ENCODE assay signal across 19 cellular contexts in the genomic region with DNA sequence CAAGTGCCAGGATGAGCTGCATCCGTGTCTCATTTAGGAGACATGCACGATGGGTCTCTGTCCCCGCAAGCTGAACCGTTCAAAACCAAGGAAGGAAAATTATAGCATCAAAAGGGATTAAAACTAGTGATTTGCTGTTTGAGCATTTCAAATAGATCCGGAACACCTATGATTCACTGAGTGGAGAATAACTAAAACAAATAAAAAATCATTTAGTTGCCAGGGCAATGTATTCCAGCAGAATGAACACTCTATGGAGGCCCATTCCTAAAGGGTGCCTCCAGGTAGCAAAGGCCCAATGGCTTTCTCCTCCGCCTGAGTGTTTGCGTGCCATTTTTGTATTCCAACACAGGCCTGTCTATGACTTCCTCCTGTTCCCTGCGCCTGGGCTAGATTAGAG.
DNase-seq lines count a peak whose midpoint lies in the region; ATAC-seq and TF ChIP-seq lines count a peak whose summit lies in the region.
"Had no signal": no experiment of that assay in that cellular context is flagged by ENCODE, and none has a peak within 500 bp of the region (broad histone marks: within the 10 kb centered on the region; RNA-seq: fewer than 3 reads in every experiment).

No MANE protein-coding gene starts in this region.

- peaks cover 5% of the 10 kb centered on the region for H3K36me3 Mint-ChIP-seq in stimulated activated naive CD8-positive, alpha-beta T cell treated with anti-CD3 and anti-CD28 coated beads, Interleukin-15, Interleukin-2, amounts not matched to agents 100 ng/mL and 50 ng/mL, for 24 hours (ENCODE audit: low read depth)
- H3K36me3 Mint-ChIP-seq in effector memory CD8-positive, alpha-beta T cell (ENCODE audit: insufficient read depth): peaks cover 21% of the 10 kb centered on the region
- peaks cover 8% of the 10 kb centered on the region for H3K36me3 Mint-ChIP-seq in neural progenitor cell

- no peak overlapping the region for H3K27ac ChIP-seq in neural progenitor cell

- no peaks in the 10 kb centered on the region for H3K27me3 ChIP-seq in neural progenitor cell
- H3K27me3 ChIP-seq: BE2C had no signal

- H3K79me2 ChIP-seq in neural progenitor cell (ENCODE audit: low read depth): no peaks in the 10 kb centered on the region

- no peak for DNase-seq in stimulated activated naive CD8-positive, alpha-beta T cell treated with anti-CD3 and anti-CD28 coated beads, Interleukin-15, Interleukin-2, amounts not matched to agents 100 U/mL and 50 U/mL, for 24 hours
- DNase-seq in effector memory CD8-positive, alpha-beta T cell: no peak
- DNase-seq in posterior vena cava (ENCODE audit: low spot score) (peak; percentile 19), neural progenitor cell (ENCODE audit: low spot score) (no peak)
- DNase-seq: ACHN; BE2C; C1 segment of cervical spinal cord; CD4-positive, CD25-positive, alpha-beta regulatory T cell; COR-L47; DMS 273 treated with DMSO at 0.1 percent for 48 hours; DMS53; DND-41; EL; H9 had no signal

- H3K4me2 ChIP-seq in neural progenitor cell: no peak overlapping the region

- H3K27me3 Mint-ChIP-seq in stimulated activated naive CD8-positive, alpha-beta T cell treated with anti-CD3 and anti-CD28 coated beads, Interleukin-15, Interleukin-2, amounts not matched to agents 100 ng/mL and 50 ng/mL, for 24 hours: no peaks in the 10 kb centered on the region
- no peaks in the 10 kb centered on the region for H3K27me3 Mint-ChIP-seq in effector memory CD8-positive, alpha-beta T cell
- H3K27me3 Mint-ChIP-seq in neural progenitor cell (ENCODE audit: insufficient read depth, low read depth): peaks cover 8% of the 10 kb centered on the region
- H3K27me3 Mint-ChIP-seq: CD4-positive, CD25-positive, alpha-beta regulatory T cell had no signal

- H3K9me3 ChIP-seq in neural progenitor cell (ENCODE audit: low read depth): no peaks in the 10 kb centered on the region
- H3K9me3 ChIP-seq: BE2C had no signal

- no peak for ATAC-seq in stimulated activated naive CD8-positive, alpha-beta T cell treated with anti-CD3 and anti-CD28 coated beads, Interleukin-15, Interleukin-2, amounts not matched to agents 100 U/mL and 50 U/mL, for 24 hours
- no peak for ATAC-seq in effector memory CD8-positive, alpha-beta T cell (replicated peaks)
- ATAC-seq in GM19467 (IDR thresholded peaks at IDR 0.05; ENCODE audit: unreplicated experiment): no peak
- ATAC-seq: GM12878, HepG2 had no signal

- H3K36me3 ChIP-seq in neural progenitor cell: no peaks in the 10 kb centered on the region
- H3K36me3 ChIP-seq: BE2C had no signal

- no peak for TF ChIP-seq CTCF in neural progenitor cell (IDR thresholded peaks at IDR 0.05)

- H3K4me3 Mint-ChIP-seq in stimulated activated naive CD8-positive, alpha-beta T cell treated with anti-CD3 and anti-CD28 coated beads, Interleukin-15, Interleukin-2, amounts not matched to agents 100 ng/mL and 50 ng/mL, for 24 hours: no peak overlapping the region
- H3K4me3 Mint-ChIP-seq in effector memory CD8-positive, alpha-beta T cell: no peak overlapping the region
- H3K4me3 Mint-ChIP-seq in neural progenitor cell: no peak overlapping the region
- H3K4me3 Mint-ChIP-seq: CD8-positive, alpha-beta memory T cell; H9 had no signal

- no peak overlapping the region for H3K9ac ChIP-seq in neural progenitor cell

- no peak overlapping the region for H3K4me3 ChIP-seq in neural progenitor cell
- H3K4me3 ChIP-seq: GM12878 had no signal

- H3K9me3 Mint-ChIP-seq in stimulated activated naive CD8-positive, alpha-beta T cell treated with anti-CD3 and anti-CD28 coated beads, Interleukin-15, Interleukin-2, amounts not matched to agents 100 ng/mL and 50 ng/mL, for 24 hours: no peaks in the 10 kb centered on the region
- no peaks in the 10 kb centered on the region for H3K9me3 Mint-ChIP-seq in effector memory CD8-positive, alpha-beta T cell
- no peaks in the 10 kb centered on the region for H3K9me3 Mint-ChIP-seq in neural progenitor cell
- H3K9me3 Mint-ChIP-seq: CD4-positive, CD25-positive, alpha-beta regulatory T cell; CD8-positive, alpha-beta memory T cell; H9 had no signal

- no peaks in the 10 kb centered on the region for H3K4me1 Mint-ChIP-seq in stimulated activated naive CD8-positive, alpha-beta T cell treated with anti-CD3 and anti-CD28 coated beads, Interleukin-15, Interleukin-2, amounts not matched to agents 100 ng/mL and 50 ng/mL, for 24 hours (ENCODE audit: low read depth)
- peaks cover 5 to 11% of the 10 kb centered on the region in 2 donors for H3K4me1 Mint-ChIP-seq in effector memory CD8-positive, alpha-beta T cell (ENCODE audit: low read depth in 2 of 2)
- H3K4me1 Mint-ChIP-seq in neural progenitor cell: peaks cover 61% of the 10 kb centered on the region

- peaks cover 30% of the 10 kb centered on the region for H3K4me1 ChIP-seq in neural progenitor cell

- peak overlapping the region; percentile 10 for H3K27ac Mint-ChIP-seq in stimulated activated naive CD8-positive, alpha-beta T cell treated with anti-CD3 and anti-CD28 coated beads, Interleukin-15, Interleukin-2, amounts not matched to agents 100 ng/mL and 50 ng/mL, for 24 hours
- peak overlapping the region; percentile 71 to 82 for H3K27ac Mint-ChIP-seq in effector memory CD8-positive, alpha-beta T cell
- no peak overlapping the region for H3K27ac Mint-ChIP-seq in neural progenitor cell

- H4K20me1 ChIP-seq in neural progenitor cell (ENCODE audit: low read depth): peaks cover 23% of the 10 kb centered on the region

- H3F3A ChIP-seq in neural progenitor cell (ENCODE audit: low read depth): peaks cover 16% of the 10 kb centered on the region

- intact Hi-C loops in posterior vena cava (cut with DNase I): no loop called here

- no peak overlapping the region for H2AFZ ChIP-seq in neural progenitor cell (replicated peaks)
